1 cellular context compared by ENCODE assay signal in genomic region chr1:174949061-174949460, GRCh38.
TF ChIP-seq lines count a peak whose summit lies in the region.

No MANE protein-coding gene starts in this region.

TF ChIP-seq in endothelial cell of umbilical vein, 7 proteins besides CTCF, POLR2A, EP300 and RAD21 (continued from another document):
- TF ChIP-seq FOS (IDR thresholded peaks at IDR 0.05; ENCODE audit: borderline replicate concordance, insufficient read depth, low read length) (no peak), MYC (IDR thresholded peaks at IDR 0.05; ENCODE audit: low read depth, low read length) (no peak), GATA2 (IDR thresholded peaks at IDR 0.05; ENCODE audit: insufficient read depth, insufficient read length, low read depth, low read length) (no peak), JUN (IDR thresholded peaks at IDR 0.05; ENCODE audit: borderline replicate concordance, insufficient read depth, insufficient read length, low read depth) (no peak), POLR2AphosphoS5 (IDR thresholded peaks at IDR 0.05; ENCODE audit: insufficient read depth, low read depth, low read length) (no peak)
TF ChIP-seq in endothelial cell of umbilical vein: peak in this region for 0.
